In the genomic region with DNA sequence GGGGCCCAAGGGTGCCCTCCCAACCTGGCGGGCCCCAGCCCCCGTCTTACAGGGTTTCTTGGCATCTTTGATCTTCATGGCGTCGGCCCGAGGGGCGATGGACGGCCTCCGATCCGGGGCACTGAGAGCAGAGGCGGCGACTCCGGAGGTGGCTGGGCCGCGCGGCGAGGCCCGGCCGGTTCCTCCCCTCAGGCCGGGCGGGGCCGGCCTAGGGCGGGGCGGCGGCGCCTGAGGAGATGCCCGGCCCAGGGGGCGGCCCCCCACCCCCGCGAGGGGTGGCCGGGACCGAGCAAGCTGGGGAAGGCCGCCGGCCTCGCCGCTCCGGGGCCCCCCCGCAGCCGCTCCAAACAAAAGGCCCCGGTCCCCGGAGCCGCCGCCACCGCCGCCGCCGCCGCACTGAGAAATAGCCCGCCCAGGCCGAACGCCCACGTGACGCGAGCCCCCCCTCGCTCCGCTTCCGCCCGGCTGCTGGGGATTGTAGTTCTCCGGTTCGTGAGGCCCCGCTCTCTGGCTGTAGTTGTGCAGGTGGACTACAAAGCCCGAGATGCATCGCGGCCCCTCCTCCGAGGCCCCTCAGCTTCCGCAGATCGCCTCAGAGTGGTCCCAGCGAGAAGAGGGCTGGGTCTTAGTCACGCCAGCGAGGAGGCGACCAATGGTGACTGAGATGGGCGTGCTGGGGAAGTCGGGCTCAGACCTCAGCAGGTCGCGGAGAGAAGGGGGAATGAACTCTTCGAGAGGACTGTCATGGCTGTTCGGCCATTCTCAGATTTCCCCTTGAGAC, we compare ENCODE assay signal across 1 cellular context.
TF ChIP-seq lines count a peak whose summit lies in the region.

Gene PANK3 (minus strand): TSS at position 163 of the 781 bp plus-strand sequence. CDS start 85 bp downstream, at position 78.

TF ChIP-seq in H1, 55 proteins besides CTCF, POLR2A, EP300 and RAD21:
- TF ChIP-seq PHF8 (conservative IDR thresholded peaks at IDR 0.05; ENCODE audit: low read depth, low read length) (peak; percentile 90), GABPA (IDR thresholded peaks at IDR 0.05; ENCODE audit: borderline replicate concordance, insufficient read depth, low read length) (peak; percentile 79; the same call in 1 of the 2 replicates), BACH1 (IDR thresholded peaks at IDR 0.05; ENCODE audit: low read length) (no peak), EZH2 (IDR thresholded peaks at IDR 0.05; ENCODE audit: low read depth, low read length, severe bottlenecking) (no peak), TAF1 (IDR thresholded peaks at IDR 0.05; ENCODE audit: low read depth, low read length) (peak; percentile 86), KDM1A (IDR thresholded peaks at IDR 0.05; ENCODE audit: borderline replicate concordance, low read length) (no peak), MAX (IDR thresholded peaks at IDR 0.05) (peak; percentile 76), POLR2AphosphoS5 (IDR thresholded peaks at IDR 0.05; ENCODE audit: low read depth, low read length) (peak; percentile 95), KDM4A (IDR thresholded peaks at IDR 0.05; ENCODE audit: low read depth, low read length, severe bottlenecking) (peak; percentile 57), FOSL1 (IDR thresholded peaks at IDR 0.05; ENCODE audit: insufficient read depth, low read depth, low read length) (no peak), ZNF274 (IDR thresholded peaks at IDR 0.05; ENCODE audit: borderline replicate concordance, extremely low read depth, low read length) (no peak), SP2 (IDR thresholded peaks at IDR 0.05; ENCODE audit: low read length) (no peak), SRF (IDR thresholded peaks at IDR 0.05; ENCODE audit: low read depth, low read length) (no peak), NANOG (IDR thresholded peaks at IDR 0.05; ENCODE audit: insufficient read depth, low read depth, low read length, poor library complexity, severe bottlenecking) (peak; percentile 13), TCF12 (IDR thresholded peaks at IDR 0.05; ENCODE audit: low read depth, low read length) (no peak), SIN3A (conservative IDR thresholded peaks at IDR 0.05 in 1 of 2, IDR thresholded peaks at IDR 0.05 in 1 of 2; ENCODE audit: low read depth in 1 of 2, low read length in 2 of 2) (peak in 1 of 2 experiments; percentile 81; a peak in 1 of 4 replicates), YY1 (IDR thresholded peaks at IDR 0.05; ENCODE audit: low read depth, low read length) (peak; percentile 89), TBP (IDR thresholded peaks at IDR 0.05; ENCODE audit: low read depth, low read length) (peak; percentile 81), EGR1 (IDR thresholded peaks at IDR 0.05; ENCODE audit: borderline replicate concordance, low read depth, low read length) (peak; percentile 38; the same call in 1 of the 2 replicates), CREB1 (IDR thresholded peaks at IDR 0.05) (peak; percentile 72), SIX5 (IDR thresholded peaks at IDR 0.05; ENCODE audit: low read depth, low read length) (peak; percentile 90), SP1 (IDR thresholded peaks at IDR 0.05; ENCODE audit: low read depth, low read length) (peak; percentile 90; the same call in 1 of the 2 replicates)
- TF ChIP-seq, protein P1, sequence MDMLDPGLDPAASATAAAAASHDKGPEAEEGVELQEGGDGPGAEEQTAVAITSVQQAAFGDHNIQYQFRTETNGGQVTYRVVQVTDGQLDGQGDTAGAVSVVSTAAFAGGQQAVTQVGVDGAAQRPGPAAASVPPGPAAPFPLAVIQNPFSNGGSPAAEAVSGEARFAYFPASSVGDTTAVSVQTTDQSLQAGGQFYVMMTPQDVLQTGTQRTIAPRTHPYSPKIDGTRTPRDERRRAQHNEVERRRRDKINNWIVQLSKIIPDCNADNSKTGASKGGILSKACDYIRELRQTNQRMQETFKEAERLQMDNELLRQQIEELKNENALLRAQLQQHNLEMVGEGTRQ (IDR thresholded peaks at IDR 0.05; ENCODE audit: low read length), result peak; percentile 95
- TF ChIP-seq, protein P2, sequence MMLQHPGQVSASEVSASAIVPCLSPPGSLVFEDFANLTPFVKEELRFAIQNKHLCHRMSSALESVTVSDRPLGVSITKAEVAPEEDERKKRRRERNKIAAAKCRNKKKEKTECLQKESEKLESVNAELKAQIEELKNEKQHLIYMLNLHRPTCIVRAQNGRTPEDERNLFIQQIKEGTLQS (IDR thresholded peaks at IDR 0.05; ENCODE audit: insufficient read depth, low read depth, low read length), result peak; percentile 93
- TF ChIP-seq, protein P3, sequence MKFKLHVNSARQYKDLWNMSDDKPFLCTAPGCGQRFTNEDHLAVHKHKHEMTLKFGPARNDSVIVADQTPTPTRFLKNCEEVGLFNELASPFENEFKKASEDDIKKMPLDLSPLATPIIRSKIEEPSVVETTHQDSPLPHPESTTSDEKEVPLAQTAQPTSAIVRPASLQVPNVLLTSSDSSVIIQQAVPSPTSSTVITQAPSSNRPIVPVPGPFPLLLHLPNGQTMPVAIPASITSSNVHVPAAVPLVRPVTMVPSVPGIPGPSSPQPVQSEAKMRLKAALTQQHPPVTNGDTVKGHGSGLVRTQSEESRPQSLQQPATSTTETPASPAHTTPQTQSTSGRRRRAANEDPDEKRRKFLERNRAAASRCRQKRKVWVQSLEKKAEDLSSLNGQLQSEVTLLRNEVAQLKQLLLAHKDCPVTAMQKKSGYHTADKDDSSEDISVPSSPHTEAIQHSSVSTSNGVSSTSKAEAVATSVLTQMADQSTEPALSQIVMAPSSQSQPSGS (IDR thresholded peaks at IDR 0.05; ENCODE audit: low read length), result no peak
